Comparison of ENCODE assay signal across 1 cellular context in the genomic region with DNA sequence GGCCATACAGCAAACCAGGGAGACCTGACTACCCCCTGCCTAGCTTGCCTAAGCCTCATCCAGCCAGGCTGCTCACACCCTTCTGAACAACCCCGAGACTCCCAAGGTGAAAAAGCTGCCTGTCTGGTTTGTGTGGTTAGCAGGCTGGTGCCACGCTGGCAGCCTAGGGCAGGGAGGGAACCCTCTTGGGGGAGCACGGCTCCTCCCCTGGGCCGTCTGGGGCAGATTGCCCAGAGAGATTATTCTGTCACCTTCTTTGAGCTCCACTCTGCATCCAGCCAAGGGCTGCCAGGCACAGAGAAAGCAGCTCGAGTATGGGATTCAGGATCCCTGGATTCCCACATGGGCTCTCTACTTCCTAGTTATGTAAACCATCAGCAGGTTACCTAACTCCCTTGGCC.
TF ChIP-seq lines count a peak whose summit lies in the region.

No MANE protein-coding gene starts in this region.

TF ChIP-seq in HEK293, 187 proteins besides CTCF, POLR2A, EP300 and RAD21 (continued from another document):
- TF ChIP-seq ZNF394 (tag by site-specific recombination; IDR thresholded peaks at IDR 0.05; ENCODE audit: borderline replicate concordance) (no peak), ZNF626 (tag by site-specific recombination; IDR thresholded peaks at IDR 0.05) (no peak), ZNF114 (tag by site-specific recombination; IDR thresholded peaks at IDR 0.05) (no peak), ZFP3 (tag by site-specific recombination; IDR thresholded peaks at IDR 0.05; ENCODE audit: low read depth) (no peak)
- TF ChIP-seq, protein P1, sequence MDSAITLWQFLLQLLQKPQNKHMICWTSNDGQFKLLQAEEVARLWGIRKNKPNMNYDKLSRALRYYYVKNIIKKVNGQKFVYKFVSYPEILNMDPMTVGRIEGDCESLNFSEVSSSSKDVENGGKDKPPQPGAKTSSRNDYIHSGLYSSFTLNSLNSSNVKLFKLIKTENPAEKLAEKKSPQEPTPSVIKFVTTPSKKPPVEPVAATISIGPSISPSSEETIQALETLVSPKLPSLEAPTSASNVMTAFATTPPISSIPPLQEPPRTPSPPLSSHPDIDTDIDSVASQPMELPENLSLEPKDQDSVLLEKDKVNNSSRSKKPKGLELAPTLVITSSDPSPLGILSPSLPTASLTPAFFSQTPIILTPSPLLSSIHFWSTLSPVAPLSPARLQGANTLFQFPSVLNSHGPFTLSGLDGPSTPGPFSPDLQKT (IDR thresholded peaks at IDR 0.05; ENCODE audit: borderline replicate concordance, low read depth, low read length): no peak
- TF ChIP-seq, protein P2, sequence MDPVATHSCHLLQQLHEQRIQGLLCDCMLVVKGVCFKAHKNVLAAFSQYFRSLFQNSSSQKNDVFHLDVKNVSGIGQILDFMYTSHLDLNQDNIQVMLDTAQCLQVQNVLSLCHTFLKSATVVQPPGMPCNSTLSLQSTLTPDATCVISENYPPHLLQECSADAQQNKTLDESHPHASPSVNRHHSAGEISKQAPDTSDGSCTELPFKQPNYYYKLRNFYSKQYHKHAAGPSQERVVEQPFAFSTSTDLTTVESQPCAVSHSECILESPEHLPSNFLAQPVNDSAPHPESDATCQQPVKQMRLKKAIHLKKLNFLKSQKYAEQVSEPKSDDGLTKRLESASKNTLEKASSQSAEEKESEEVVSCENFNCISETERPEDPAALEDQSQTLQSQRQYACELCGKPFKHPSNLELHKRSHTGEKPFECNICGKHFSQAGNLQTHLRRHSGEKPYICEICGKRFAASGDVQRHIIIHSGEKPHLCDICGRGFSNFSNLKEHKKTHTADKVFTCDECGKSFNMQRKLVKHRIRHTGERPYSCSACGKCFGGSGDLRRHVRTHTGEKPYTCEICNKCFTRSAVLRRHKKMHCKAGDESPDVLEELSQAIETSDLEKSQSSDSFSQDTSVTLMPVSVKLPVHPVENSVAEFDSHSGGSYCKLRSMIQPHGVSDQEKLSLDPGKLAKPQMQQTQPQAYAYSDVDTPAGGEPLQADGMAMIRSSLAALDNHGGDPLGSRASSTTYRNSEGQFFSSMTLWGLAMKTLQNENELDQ (tag by site-specific recombination; IDR thresholded peaks at IDR 0.05; ENCODE audit: low read depth): no peak
- TF ChIP-seq, protein P3, sequence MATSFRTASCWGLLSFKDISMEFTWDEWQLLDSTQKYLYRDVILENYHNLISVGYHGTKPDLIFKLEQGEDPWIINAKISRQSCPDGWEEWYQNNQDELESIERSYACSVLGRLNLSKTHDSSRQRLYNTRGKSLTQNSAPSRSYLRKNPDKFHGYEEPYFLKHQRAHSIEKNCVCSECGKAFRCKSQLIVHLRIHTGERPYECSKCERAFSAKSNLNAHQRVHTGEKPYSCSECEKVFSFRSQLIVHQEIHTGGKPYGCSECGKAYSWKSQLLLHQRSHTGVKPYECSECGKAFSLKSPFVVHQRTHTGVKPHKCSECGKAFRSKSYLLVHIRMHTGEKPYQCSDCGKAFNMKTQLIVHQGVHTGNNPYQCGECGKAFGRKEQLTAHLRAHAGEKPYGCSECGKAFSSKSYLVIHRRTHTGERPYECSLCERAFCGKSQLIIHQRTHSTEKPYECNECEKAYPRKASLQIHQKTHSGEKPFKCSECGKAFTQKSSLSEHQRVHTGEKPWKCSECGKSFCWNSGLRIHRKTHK (tag by site-specific recombination; IDR thresholded peaks at IDR 0.05): no peak
